ENCODE assay signal across 8 cellular contexts in the genomic region with DNA sequence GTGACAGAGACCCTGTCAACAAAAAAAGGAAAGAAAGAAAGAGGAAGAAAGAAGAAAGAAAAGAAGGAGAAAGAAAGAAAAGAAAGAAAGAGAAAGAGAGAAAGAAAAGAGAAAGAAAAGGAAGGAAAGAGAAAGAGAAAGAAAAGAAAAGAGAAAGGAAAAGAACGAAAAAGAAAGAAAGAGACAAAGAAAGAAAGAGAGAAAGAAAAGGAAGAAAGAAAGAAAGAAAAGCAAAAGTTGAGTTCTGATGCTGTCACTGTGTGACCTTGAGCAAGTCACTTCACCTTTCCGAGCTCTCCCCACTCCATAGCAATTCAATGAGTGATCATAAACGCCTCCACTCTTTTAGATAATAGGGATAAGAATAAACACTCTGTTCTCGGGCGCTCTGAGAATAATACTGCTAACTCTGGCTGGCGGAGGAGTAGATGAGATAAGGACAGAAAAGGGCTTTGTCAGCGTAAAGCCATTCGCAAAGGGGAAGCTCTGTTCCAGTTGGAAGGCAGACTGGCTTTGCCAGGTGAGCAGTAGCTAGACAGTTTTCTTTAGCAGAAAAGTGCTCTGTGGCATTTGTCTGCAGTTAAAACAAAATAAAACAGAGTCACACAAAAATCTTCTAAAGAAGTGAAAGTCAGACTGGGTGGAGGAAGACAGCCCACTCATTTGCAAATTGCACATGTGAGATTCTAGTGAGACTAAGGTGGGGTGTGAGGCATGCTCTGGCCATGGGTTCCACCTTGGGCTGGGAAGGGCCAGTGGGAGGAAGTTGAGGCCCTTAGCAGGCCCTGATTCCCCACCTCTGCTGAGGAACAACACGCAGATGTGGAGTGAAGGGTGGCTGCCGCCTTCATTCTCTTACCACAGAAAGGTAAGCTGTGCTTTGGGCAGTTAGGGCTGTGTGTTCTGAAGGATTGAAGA. TPM values are rescaled to one million over a fixed set of nuclear protein-coding genes. Genes with fewer than 3 reads are reported as not detected.
A peak's percentile ranks its signal among the peaks of the same experiment; 100 is the strongest.
DNase-seq lines count a peak whose midpoint lies in the region; ATAC-seq and TF ChIP-seq lines count a peak whose summit lies in the region.

No MANE protein-coding gene starts in this region.

- no peaks in the 10 kb centered on the region for H3K27me3 Mint-ChIP-seq in mesothelial cell of epicardium (ENCODE audit: low read depth)

- H3K4me3 ChIP-seq in HUES48 (ENCODE audit: low read depth, low read length) = no peak overlapping the region

- H3K9me3 ChIP-seq in HUES48 (ENCODE audit: control insufficient read depth, insufficient read depth, low read length) = no peaks in the 10 kb centered on the region

- H3K27ac Mint-ChIP-seq in mesothelial cell of epicardium = peak overlapping the region; percentile 57

- ATAC-seq in GM18519 (IDR thresholded peaks at IDR 0.05; ENCODE audit: low FRiP score, unreplicated experiment) (peak; percentile 51), HG02588 (IDR thresholded peaks at IDR 0.05; ENCODE audit: unreplicated experiment) (no peak)

- H3K36me3 ChIP-seq in HUES48 (ENCODE audit: control insufficient read depth, insufficient read depth, low read length) = no peaks in the 10 kb centered on the region

- no peaks in the 10 kb centered on the region for H3K27me3 ChIP-seq in HUES48 (ENCODE audit: control insufficient read depth, insufficient read depth, low read length)

- TF ChIP-seq CTCF in mesothelial cell of epicardium (IDR thresholded peaks at IDR 0.05; ENCODE audit: unreplicated experiment) = no peak

- DNase-seq in amniotic epithelial cell (ENCODE audit: low read depth) = peak; percentile 87
- DNase-seq in mesothelial cell of epicardium (ENCODE audit: low spot score in 2 of 2, unreplicated experiment in 2 of 2) = no peak
- no peak for DNase-seq in NCI-H524 (lab: John Stamatoyannopoulos, UW)
- no peak for DNase-seq in foreskin melanocyte
- no peak for DNase-seq in NCI-H510A treated with DMSO at 0.1 percent for 48 hours (lab: John Stamatoyannopoulos, UW)

- peaks cover 23% of the 10 kb centered on the region for H3K4me1 Mint-ChIP-seq in mesothelial cell of epicardium

- no peak overlapping the region for H3K9ac ChIP-seq in HUES48 (ENCODE audit: low read depth, low read length)

- no peak overlapping the region for H3K4me3 Mint-ChIP-seq in mesothelial cell of epicardium

- H3K27ac ChIP-seq in HUES48 (ENCODE audit: low read depth, low read length) = peak overlapping the region; percentile 57

- no peaks in the 10 kb centered on the region for H3K9me3 Mint-ChIP-seq in mesothelial cell of epicardium

- H3K4me1 ChIP-seq in HUES48 (ENCODE audit: control insufficient read depth, insufficient read depth, low read length) = no peaks in the 10 kb centered on the region; the same call in 1 of the 2 replicates

- no peaks in the 10 kb centered on the region for H3K36me3 Mint-ChIP-seq in mesothelial cell of epicardium

RNA-seq across cellular contexts. Expression of gene FLNB, which starts 9.6 kb away (rescaled TPM):
- 173 to 190 TPM (median 177 TPM) in 3 replicates for total RNA-seq in mesothelial cell of epicardium
